ENCODE assay signal across 8 cellular contexts in the genomic region with DNA sequence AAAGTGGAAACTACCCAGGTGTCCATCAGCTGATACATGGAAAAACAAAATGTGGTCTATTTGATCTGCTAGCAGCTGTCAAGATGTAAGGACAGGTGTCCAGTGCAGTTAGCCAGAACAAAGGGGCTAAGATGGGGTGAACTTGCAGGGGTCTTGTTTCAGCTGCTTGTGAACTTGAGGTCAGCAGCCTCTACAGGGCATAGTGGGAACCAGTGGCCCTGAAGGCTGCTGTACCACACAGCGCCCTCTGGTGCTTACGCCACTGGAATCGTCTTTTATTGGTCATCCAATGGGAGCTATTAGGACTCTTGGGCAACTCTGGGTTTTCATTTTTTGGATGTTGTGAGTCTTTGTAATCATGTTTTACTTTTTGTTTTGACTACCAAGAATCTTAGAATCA.
DNase-seq lines count a peak whose midpoint lies in the region; ATAC-seq, FAIRE-seq and TF ChIP-seq lines count a peak whose summit lies in the region.

No MANE protein-coding gene starts in this region.

- no peak overlapping the region for H3K4me3 Mint-ChIP-seq in activated T-helper 17 cell treated with anti-CD3 and anti-CD28 coated beads, Interleukin-2, amount 50 U/mL, for 72 hours
- H3K4me3 Mint-ChIP-seq in CD4-positive, alpha-beta memory T cell: no peak overlapping the region

- H3K36me3 Mint-ChIP-seq in activated T-helper 17 cell treated with anti-CD3 and anti-CD28 coated beads, Interleukin-2, amount 50 U/mL, for 72 hours (ENCODE audit: low read depth): no peaks in the 10 kb centered on the region
- no peaks in the 10 kb centered on the region for H3K36me3 Mint-ChIP-seq in CD4-positive, alpha-beta memory T cell

- CTCF ChIA-PET in CD4-positive, alpha-beta memory T cell (lab: Charles Lee; ENCODE audit: partially characterized antibody): interaction anchor here (0.7 kb wide), 2 partner anchors 60 to 1196 kb away, joined by 3 to 4 read pairs; no protein-coding TSS in a partner anchor

- no peaks in the 10 kb centered on the region for H3K9me3 ChIP-seq in Karpas-422 (ENCODE audit: low read length)
- no peaks in the 10 kb centered on the region for H3K9me3 ChIP-seq in keratinocyte (ENCODE audit: control insufficient read depth, low read depth, low read length)
- no peaks in the 10 kb centered on the region for H3K9me3 ChIP-seq in CD4-positive, alpha-beta memory T cell (ENCODE audit: control insufficient read depth in 1 of 2, low read length in 2 of 2)

- H3K9me1 ChIP-seq in keratinocyte (ENCODE audit: control insufficient read depth, extremely low read depth, insufficient read depth, low read length): no peaks in the 10 kb centered on the region

- H3K9me2 ChIP-seq in Karpas-422 (replicated peaks; ENCODE audit: insufficient read depth, low read length): no peaks in the 10 kb centered on the region

- peaks cover 9% of the 10 kb centered on the region for H3K4me1 Mint-ChIP-seq in activated T-helper 17 cell treated with anti-CD3 and anti-CD28 coated beads, Interleukin-2, amount 50 U/mL, for 72 hours
- H3K4me1 Mint-ChIP-seq in CD4-positive, alpha-beta memory T cell: peaks cover 0 to 13% (median 7%) of the 10 kb centered on the region in 4 donors

- DNase-seq in EH (ENCODE audit: low read depth) (peak; percentile 25), Karpas-422 (peak; percentile 81), keratinocyte (ENCODE audit: low read depth, low spot score) (no peak), NCI-H1436 treated with DMSO at 0.1 percent for 48 hours (lab: John Stamatoyannopoulos, UW) (no peak), posterior vena cava (ENCODE audit: low spot score) (no peak), NCI-H2107 (lab: John Stamatoyannopoulos, UW) (no peak)
- DNase-seq in CD4-positive, alpha-beta memory T cell: no peak

- no peak overlapping the region for H3K4me3 ChIP-seq in Karpas-422 (ENCODE audit: low read length)
- no peak overlapping the region for H3K4me3 ChIP-seq in keratinocyte (ENCODE audit: control insufficient read depth in 2 of 3, extremely low read depth in 1 of 3, insufficient read depth in 2 of 3, low read depth in 1 of 3, low read length in 3 of 3)
- no peak overlapping the region for H3K4me3 ChIP-seq in CD4-positive, alpha-beta memory T cell (ENCODE audit: low read length in 2 of 2)

- H3K79me2 ChIP-seq in Karpas-422 (ENCODE audit: low read length): peaks cover 10% of the 10 kb centered on the region; the same call in 1 of the 2 replicates
- H3K79me2 ChIP-seq in keratinocyte (ENCODE audit: control insufficient read depth, insufficient read depth, low read length): no peaks in the 10 kb centered on the region

- H3K27me3 Mint-ChIP-seq in activated T-helper 17 cell treated with anti-CD3 and anti-CD28 coated beads, Interleukin-2, amount 50 U/mL, for 72 hours: no peaks in the 10 kb centered on the region
- H3K27me3 Mint-ChIP-seq in CD4-positive, alpha-beta memory T cell: peaks cover 5 to 11% of the 10 kb centered on the region in 2 donors

- no peaks in the 10 kb centered on the region for H3K36me3 ChIP-seq in Karpas-422 (ENCODE audit: insufficient read depth, low read length)
- no peaks in the 10 kb centered on the region for H3K36me3 ChIP-seq in keratinocyte (ENCODE audit: control insufficient read depth in 2 of 2, extremely low read depth in 1 of 2, insufficient read depth in 2 of 2, low read length in 2 of 2)
- no peaks in the 10 kb centered on the region for H3K36me3 ChIP-seq in CD4-positive, alpha-beta memory T cell (ENCODE audit: insufficient read depth, low read length)

- H3K27me3 ChIP-seq in Karpas-422 (ENCODE audit: low read length) (no peaks in the 10 kb centered on the region), keratinocyte (ENCODE audit: control insufficient read depth, extremely low read depth, insufficient read depth, low read length) (no peaks in the 10 kb centered on the region)
- no peaks in the 10 kb centered on the region for H3K27me3 ChIP-seq in CD4-positive, alpha-beta memory T cell (ENCODE audit: insufficient read depth, low read length)

- H3K9me3 Mint-ChIP-seq in activated T-helper 17 cell treated with anti-CD3 and anti-CD28 coated beads, Interleukin-2, amount 50 U/mL, for 72 hours: no peaks in the 10 kb centered on the region
- no peaks in the 10 kb centered on the region for H3K9me3 Mint-ChIP-seq in CD4-positive, alpha-beta memory T cell

- POLR2A ChIA-PET in CD4-positive, alpha-beta memory T cell (lab: Charles Lee; ENCODE audit: partially characterized antibody): no interaction called here

- H3K4me2 ChIP-seq in Karpas-422 (ENCODE audit: low read depth, low read length, poor library complexity, severe bottlenecking) (no peak overlapping the region), keratinocyte (ENCODE audit: control insufficient read depth, extremely low read depth, insufficient read depth, low read depth, low read length) (no peak overlapping the region)

- TF ChIP-seq CTCF in keratinocyte (optimal IDR thresholded peaks at IDR 0.05 in 1 of 3, IDR thresholded peaks at IDR 0.05 in 1 of 3, conservative IDR thresholded peaks at IDR 0.05 in 1 of 3; ENCODE audit: extremely low read depth in 1 of 3, insufficient read depth in 2 of 3, low read length in 3 of 3): peak; percentile 37 to 66 (median 60)

- H3K27ac ChIP-seq in Karpas-422 (ENCODE audit: low read length): no peak overlapping the region
- no peak overlapping the region for H3K27ac ChIP-seq in keratinocyte (ENCODE audit: control insufficient read depth, insufficient read depth, low read length)
- H3K27ac ChIP-seq in CD4-positive, alpha-beta memory T cell (ENCODE audit: low read depth, low read length): no peak overlapping the region

- peak; percentile 57 for ATAC-seq in activated T-helper 17 cell treated with anti-CD3 and anti-CD28 coated beads, Interleukin-2, amount 50 U/mL, for 72 hours (replicated peaks)

- no peak for FAIRE-seq in keratinocyte (lab: Jason Lieb, UNC)

- H3K27ac Mint-ChIP-seq in activated T-helper 17 cell treated with anti-CD3 and anti-CD28 coated beads, Interleukin-2, amount 50 U/mL, for 72 hours: no peak overlapping the region
- no peak overlapping the region for H3K27ac Mint-ChIP-seq in CD4-positive, alpha-beta memory T cell

- peaks cover 33% of the 10 kb centered on the region for H3K4me1 ChIP-seq in Karpas-422 (ENCODE audit: low read length)
- peaks cover 27% of the 10 kb centered on the region for H3K4me1 ChIP-seq in keratinocyte (ENCODE audit: control insufficient read depth, extremely low read depth, insufficient read depth, low read length)
- H3K4me1 ChIP-seq in CD4-positive, alpha-beta memory T cell (ENCODE audit: insufficient read depth, low read length): no peaks in the 10 kb centered on the region

- intact Hi-C loops in posterior vena cava (cut with DNase I): no loop called here
- intact Hi-C loops in CD4-positive, alpha-beta memory T cell (cut with micrococcal nuclease): no loop called here

- H3K9ac ChIP-seq in Karpas-422 (ENCODE audit: low read length) (no peak overlapping the region), keratinocyte (ENCODE audit: control insufficient read depth, extremely low read depth, insufficient read depth, low read length) (no peak overlapping the region)

- H4K20me1 ChIP-seq in Karpas-422 (ENCODE audit: insufficient read depth, low read depth, low read length) (no peaks in the 10 kb centered on the region), keratinocyte (ENCODE audit: control insufficient read depth, extremely low read depth, insufficient read depth, low read length) (no peaks in the 10 kb centered on the region)

- dilution Hi-C loops in keratinocyte (cut with MboI; ENCODE audit: extremely low pct_ligation_motif_present, low sequenced_read_pairs): no loop called here

- H2AFZ ChIP-seq in Karpas-422 (ENCODE audit: low read length): no peak overlapping the region
- H2AFZ ChIP-seq in keratinocyte (ENCODE audit: control insufficient read depth, low read length): no peak overlapping the region

Comparison
In these comparisons a context has a peak if more than half of its experiments do, and no peak if none do; other contexts are left out.
1. DNase-seq: peak in EH (single experiment) and Karpas-422 (single experiment); none in keratinocyte (single experiment), NCI-H1436 treated with DMSO at 0.1 percent for 48 hours (single experiment), posterior vena cava (single experiment), CD4-positive, alpha-beta memory T cell (0 of 5) and NCI-H2107 (single experiment).